15 cellular contexts compared by ENCODE assay signal in the genomic region with DNA sequence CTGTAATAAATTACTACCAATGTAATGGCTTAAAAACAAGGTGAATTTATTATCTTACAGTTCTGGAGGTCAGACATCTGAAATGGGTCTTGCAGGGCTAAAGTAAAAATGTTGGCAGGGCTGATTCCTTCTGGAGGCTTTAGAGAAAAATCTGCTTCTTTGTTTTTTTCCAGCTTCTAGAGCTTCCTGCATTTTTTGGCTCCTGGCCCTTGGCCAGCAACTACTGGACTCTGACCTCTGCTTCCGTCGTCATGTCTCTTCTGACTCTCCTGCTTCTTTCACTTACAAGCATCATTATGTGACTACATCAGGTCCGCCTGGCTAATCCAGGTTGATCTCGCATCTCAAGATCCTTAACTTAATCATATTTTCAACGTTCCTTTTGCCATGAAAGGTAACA.
DNase-seq lines count a peak whose midpoint lies in the region; ATAC-seq and TF ChIP-seq lines count a peak whose summit lies in the region.
"Had no signal": no experiment of that assay in that cellular context is flagged by ENCODE, and none has a peak within 500 bp of the region (broad histone marks: within the 10 kb centered on the region; RNA-seq: fewer than 3 reads in every experiment).

No MANE protein-coding gene starts in this region.

- DNase-seq in ELR (ENCODE audit: low read depth) (peak; percentile 15), amniotic epithelial cell (ENCODE audit: low read depth) (peak; percentile 14), left ventricle myocardium inferior (peak; percentile 51), pulmonary artery endothelial cell (ENCODE audit: low read depth, low spot score) (peak; percentile 7), epidermal melanocyte (ENCODE audit: insufficient read length, low spot score) (no peak), mammary epithelial cell (no peak), natural killer cell (no peak)
- DNase-seq: activated naive CD4-positive, alpha-beta T cell treated with anti-CD3 and anti-CD28 coated beads for 36 hours; stimulated activated naive CD8-positive, alpha-beta T cell treated with anti-CD3 and anti-CD28 coated beads, Interleukin-15, Interleukin-2, amounts not matched to agents 100 U/mL and 50 U/mL, for 24 hours had no signal

- no peak for TF ChIP-seq CTCF in left ventricle myocardium inferior (IDR thresholded peaks at IDR 0.05; ENCODE audit: borderline replicate concordance)
- no peak for TF ChIP-seq CTCF in mammary epithelial cell (conservative IDR thresholded peaks at IDR 0.05 in 1 of 2, IDR thresholded peaks at IDR 0.05 in 1 of 2; ENCODE audit: extremely low read depth in 1 of 2, insufficient read depth in 1 of 2, low read depth in 1 of 2, low read length in 2 of 2)
- TF ChIP-seq CTCF in natural killer cell (IDR thresholded peaks at IDR 0.05): no peak

- no peaks in the 10 kb centered on the region for H3K27me3 ChIP-seq in left ventricle myocardium inferior (ENCODE audit: low read depth)
- no peaks in the 10 kb centered on the region for H3K27me3 ChIP-seq in mammary epithelial cell (ENCODE audit: insufficient read depth, low read length)

- peaks cover 22 to 44% of the 10 kb centered on the region in 2 donors for H3K27me3 Mint-ChIP-seq in natural killer cell (ENCODE audit: low read depth in 2 of 2)

- H4K20me1 ChIP-seq in mammary epithelial cell (ENCODE audit: insufficient read depth, low read length): no peaks in the 10 kb centered on the region

- no peaks in the 10 kb centered on the region for H3K36me3 Mint-ChIP-seq in natural killer cell

- intact Hi-C loops in left ventricle myocardium inferior (cut with micrococcal nuclease) (no loop called here), mammary epithelial cell (cut with micrococcal nuclease) (no loop called here), natural killer cell (cut with micrococcal nuclease) (no loop called here)

- H3K4me1 ChIP-seq in left ventricle myocardium inferior: no peaks in the 10 kb centered on the region
- no peaks in the 10 kb centered on the region for H3K4me1 ChIP-seq in mammary epithelial cell (ENCODE audit: insufficient read depth, low read length)

- no peak overlapping the region for H3K27ac Mint-ChIP-seq in natural killer cell
- H3K27ac Mint-ChIP-seq: activated naive CD4-positive, alpha-beta T cell treated with anti-CD3 and anti-CD28 coated beads for 36 hours; B cell had no signal

- H3K36me3 ChIP-seq in left ventricle myocardium inferior: no peaks in the 10 kb centered on the region
- H3K36me3 ChIP-seq in mammary epithelial cell (ENCODE audit: insufficient read depth, low read length): no peaks in the 10 kb centered on the region

- H2AFZ ChIP-seq in mammary epithelial cell (ENCODE audit: low read depth, low read length): no peak overlapping the region

- no peak overlapping the region for H3K9ac ChIP-seq in mammary epithelial cell (ENCODE audit: insufficient read depth, low read length)

- no TSS peak for BruUV-seq in mammary epithelial cell (replicated peaks; lab: Mats Ljungman, UMichigan)

- dilution Hi-C loops in mammary epithelial cell (cut with HindIII; ENCODE audit: low sequenced_read_pairs): no loop called here

- no peak overlapping the region for H3K27ac ChIP-seq in left ventricle myocardium inferior (replicated peaks)
- no peak overlapping the region for H3K27ac ChIP-seq in mammary epithelial cell (ENCODE audit: insufficient read depth, low read depth, low read length)
- H3K27ac ChIP-seq: HL-60, SK-N-MC, VCaP had no signal

- H3K4me3 ChIP-seq in left ventricle myocardium inferior (no peak overlapping the region), mammary epithelial cell (replicated peaks in 1 of 3; ENCODE audit: insufficient read depth in 1 of 3, low read depth in 2 of 3, low read length in 3 of 3) (no peak overlapping the region)
- H3K4me3 ChIP-seq: SK-N-MC had no signal

- CTCF ChIA-PET in mammary epithelial cell (lab: Charles Lee; ENCODE audit: low non-redundant PET): no interaction called here

- no peak overlapping the region for H3K4me3 Mint-ChIP-seq in natural killer cell
- H3K4me3 Mint-ChIP-seq: activated naive CD4-positive, alpha-beta T cell treated with anti-CD3 and anti-CD28 coated beads for 36 hours; B cell had no signal

- ATAC-seq in HG03520 (IDR thresholded peaks at IDR 0.05; ENCODE audit: unreplicated experiment): no peak
- no peak for ATAC-seq in natural killer cell
- ATAC-seq: esophagus mucosa; stimulated activated naive CD8-positive, alpha-beta T cell treated with anti-CD3 and anti-CD28 coated beads, Interleukin-15, Interleukin-2, amounts not matched to agents 100 U/mL and 50 U/mL, for 24 hours had no signal

- H3K9me3 Mint-ChIP-seq in natural killer cell: no peaks in the 10 kb centered on the region
- H3K9me3 Mint-ChIP-seq: activated naive CD4-positive, alpha-beta T cell treated with anti-CD3 and anti-CD28 coated beads for 36 hours had no signal

- H3K4me2 ChIP-seq in mammary epithelial cell (ENCODE audit: insufficient read depth, low read depth, low read length): no peak overlapping the region

- WGBS in mammary epithelial cell (ENCODE audit: low coverage, missing lambda C conversion rate): 41% methylated on average over 5 of the region's 5 CpGs

- H3K9me3 ChIP-seq in left ventricle myocardium inferior (replicated peaks) (peaks cover 16% of the 10 kb centered on the region), mammary epithelial cell (replicated peaks; ENCODE audit: insufficient read depth, low read length) (no peaks in the 10 kb centered on the region)

- H3K79me2 ChIP-seq in mammary epithelial cell (ENCODE audit: insufficient read depth, low read length): no peaks in the 10 kb centered on the region

- in situ Hi-C loops in mammary epithelial cell (cut with MboI; ENCODE audit: low sequenced_read_pairs in 2 of 2): no loop called here

- H3K4me1 Mint-ChIP-seq in natural killer cell: no peaks in the 10 kb centered on the region
- H3K4me1 Mint-ChIP-seq: B cell had no signal

Comparison
In these comparisons a context has a peak if more than half of its experiments do, and no peak if none do; other contexts are left out.
1. DNase-seq: peak in ELR (single experiment), amniotic epithelial cell (single experiment), left ventricle myocardium inferior (single experiment) and pulmonary artery endothelial cell (single experiment); none in epidermal melanocyte (single experiment), mammary epithelial cell (single experiment) and natural killer cell (single experiment).